Comparison of ENCODE assay signal across 31 cellular contexts in the genomic region with DNA sequence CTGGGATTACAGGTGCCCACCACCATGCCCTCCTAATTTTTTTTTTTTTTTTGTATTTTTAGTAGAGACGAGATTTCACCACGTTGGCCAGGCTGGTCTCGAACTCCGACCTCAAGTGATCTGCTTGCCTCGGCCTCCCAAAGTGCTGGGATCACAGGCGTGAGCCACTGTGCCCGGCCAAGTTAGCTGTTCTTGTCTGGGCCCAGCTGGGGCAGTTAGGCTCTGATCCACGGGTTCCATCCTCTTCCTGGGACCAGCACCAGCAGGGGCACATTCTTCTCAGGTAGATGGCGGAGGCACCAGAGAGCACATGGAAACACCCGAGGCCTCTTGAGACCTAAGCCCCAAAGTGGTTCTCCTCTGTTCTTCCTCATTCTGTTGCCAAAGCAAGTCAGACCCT.
"Had no signal": no experiment of that assay in that cellular context is flagged by ENCODE, and none has a peak within 500 bp of the region (broad histone marks: within the 10 kb centered on the region; RNA-seq: fewer than 3 reads in every experiment).

No MANE protein-coding gene starts in this region.

- ATAC-seq: activated CD4-positive, alpha-beta T cell treated with anti-CD3 and anti-CD28 coated beads for 36 hours; activated CD8-positive, alpha-beta memory T cell treated with anti-CD3 and anti-CD28 coated beads, Interleukin-2, amount 10 ng/mL, durations not matched to agents 7 days and 5 days; activated CD8-positive, alpha-beta T cell treated with anti-CD3 and anti-CD28 coated beads, Interleukin-2, amount 10 ng/mL, durations not matched to agents 7 days and 5 days; activated naive CD8-positive, alpha-beta T cell treated with anti-CD3 and anti-CD28 coated beads, Interleukin-2, amount 50 U/mL, for 24 hours had no signal

- H3K9me3 Mint-ChIP-seq: activated CD4-positive, alpha-beta memory T cell treated with anti-CD3 and anti-CD28 coated beads for 36 hours; activated naive CD4-positive, alpha-beta T cell treated with anti-CD3 and anti-CD28 coated beads for 36 hours; activated naive CD4-positive, alpha-beta T cell treated with anti-CD3 and anti-CD28 coated beads, Interleukin-2, amount 50 U/mL, for 24 hours; activated naive CD8-positive, alpha-beta T cell treated with anti-CD3 and anti-CD28 coated beads for 36 hours; activated naive CD8-positive, alpha-beta T cell treated with anti-CD3 and anti-CD28 coated beads, Interleukin-2, amount 50 U/mL, for 24 hours; activated T-helper 2 cell treated with anti-CD3 and anti-CD28 coated beads, Interferon-gamma antibody, Interleukin-2, Interleukin-4, amounts not matched to agents 10 μg/mL and 5 μg/mL and 100 μg/mL, durations not matched to agents 14 hours and 24 hours and 36 hours had no signal

- H3K36me3 Mint-ChIP-seq: activated CD4-positive, alpha-beta memory T cell treated with anti-CD3 and anti-CD28 coated beads for 36 hours; activated CD8-positive, alpha-beta memory T cell treated with anti-CD3 and anti-CD28 coated beads, Interleukin-2, amount 10 ng/mL, durations not matched to agents 7 days and 5 days; activated naive CD4-positive, alpha-beta T cell treated with anti-CD3 and anti-CD28 coated beads, Interleukin-2, amount 50 U/mL, for 24 hours; activated naive CD8-positive, alpha-beta T cell treated with anti-CD3 and anti-CD28 coated beads for 36 hours had no signal

- FAIRE-seq: bronchial epithelial cell, endometrium, endothelial cell of umbilical vein had no signal

- H3K27ac ChIP-seq: adrenal gland, ascending aorta, brain microvascular endothelial cell, colonic mucosa, epithelial cell of prostate, esophagus squamous epithelium had no signal

- H3K4me1 Mint-ChIP-seq: activated CD4-positive, alpha-beta T cell treated with anti-CD3 and anti-CD28 coated beads for 36 hours; activated CD4-positive, alpha-beta T cell treated with anti-CD3 and anti-CD28 coated beads, Interleukin-2, amount 10 ng/mL, durations not matched to agents 24 days and 14 days; activated CD8-positive, alpha-beta memory T cell treated with anti-CD3 and anti-CD28 coated beads, Interleukin-2, amount 10 ng/mL, durations not matched to agents 7 days and 5 days; activated naive CD4-positive, alpha-beta T cell treated with anti-CD3 and anti-CD28 coated beads, Interleukin-2, amount 50 U/mL, for 24 hours; activated naive CD8-positive, alpha-beta T cell treated with anti-CD3 and anti-CD28 coated beads for 36 hours; activated naive CD8-positive, alpha-beta T cell treated with anti-CD3 and anti-CD28 coated beads, Interleukin-2, amount 50 U/mL, for 24 hours had no signal

- H3K27me3 Mint-ChIP-seq: activated CD4-positive, alpha-beta T cell treated with anti-CD3 and anti-CD28 coated beads, Interleukin-2, amount 10 ng/mL, durations not matched to agents 24 days and 14 days; activated CD8-positive, alpha-beta memory T cell treated with anti-CD3 and anti-CD28 coated beads, Interleukin-2, amount 10 ng/mL, durations not matched to agents 7 days and 5 days; activated naive CD4-positive, alpha-beta T cell treated with anti-CD3 and anti-CD28 coated beads, Interleukin-2, amount 50 U/mL, for 24 hours had no signal

- H3K4me3 Mint-ChIP-seq: activated CD4-positive, alpha-beta memory T cell treated with anti-CD3 and anti-CD28 coated beads for 36 hours; activated CD4-positive, alpha-beta T cell treated with anti-CD3 and anti-CD28 coated beads for 36 hours; activated CD4-positive, alpha-beta T cell treated with anti-CD3 and anti-CD28 coated beads, Interleukin-2, amount 10 ng/mL, durations not matched to agents 24 days and 14 days; activated CD8-positive, alpha-beta memory T cell treated with anti-CD3 and anti-CD28 coated beads, Interleukin-2, amount 10 ng/mL, durations not matched to agents 7 days and 5 days; activated CD8-positive, alpha-beta T cell treated with anti-CD3 and anti-CD28 coated beads, Interleukin-2, amount 10 ng/mL, durations not matched to agents 7 days and 5 days; activated naive CD4-positive, alpha-beta T cell treated with anti-CD3 and anti-CD28 coated beads for 36 hours; activated naive CD4-positive, alpha-beta T cell treated with anti-CD3 and anti-CD28 coated beads, Interleukin-2, amount 50 U/mL, for 24 hours; activated naive CD8-positive, alpha-beta T cell treated with anti-CD3 and anti-CD28 coated beads for 36 hours; activated naive CD8-positive, alpha-beta T cell treated with anti-CD3 and anti-CD28 coated beads, Interleukin-2, amount 50 U/mL, for 24 hours; activated T-helper 1 cell treated with anti-CD3 and anti-CD28 coated beads, Interleukin-12 subunit alpha, Interleukin-12 subunit beta, Interleukin-2, Interleukin-4 antibody, amounts not matched to agents 30 ng/mL and 10 ng/mL and 1 ng/mL, durations not matched to agents 14 hours and 24 hours and 36 hours had no signal

- H3K27me3 ChIP-seq: adrenal gland, ascending aorta, brain microvascular endothelial cell, colonic mucosa had no signal

- H3K36me3 ChIP-seq: adrenal gland, ascending aorta, brain microvascular endothelial cell, colonic mucosa, esophagus squamous epithelium had no signal

- DNase-seq: activated CD4-positive, alpha-beta memory T cell treated with anti-CD3 and anti-CD28 coated beads for 36 hours; activated CD4-positive, alpha-beta T cell treated with anti-CD3 and anti-CD28 coated beads for 36 hours; activated CD4-positive, alpha-beta T cell treated with anti-CD3 and anti-CD28 coated beads, Interleukin-2, amount 10 ng/mL, durations not matched to agents 24 days and 14 days; activated CD4-positive, CD25-positive, alpha-beta regulatory T cell; activated CD4-positive, CD25-positive, alpha-beta regulatory T cell treated with anti-CD3 and anti-CD28 coated beads, Interleukin-2, amount 50 U/mL, for 72 hours; activated CD8-positive, alpha-beta memory T cell treated with anti-CD3 and anti-CD28 coated beads, Interleukin-2, amount 10 ng/mL, durations not matched to agents 7 days and 5 days; activated CD8-positive, alpha-beta memory T cell treated with anti-CD3 and anti-CD28 coated beads, Interleukin-2, amount 50 U/mL, for 4 hours; activated CD8-positive, alpha-beta T cell treated with anti-CD3 and anti-CD28 coated beads, Interleukin-2, amount 10 ng/mL, durations not matched to agents 7 days and 5 days; activated effector memory CD4-positive, alpha-beta T cell treated with anti-CD3 and anti-CD28 coated beads, Interleukin-2, amount 50 U/mL, for 16 hours; activated naive CD4-positive, alpha-beta T cell treated with anti-CD3 and anti-CD28 coated beads for 36 hours; activated naive CD8-positive, alpha-beta T cell treated with anti-CD3 and anti-CD28 coated beads for 36 hours; activated naive CD8-positive, alpha-beta T cell treated with anti-CD3 and anti-CD28 coated beads, Interleukin-2, amount 50 U/mL, for 24 hours; activated T-cell treated with anti-CD3 and anti-CD28 coated beads, Interleukin-2, amount 50 U/mL, for 1 hour; activated T-cell treated with anti-CD3 and anti-CD28 coated beads, Interleukin-2, amount 50 U/mL, for 48 hours; adrenal gland; amygdala; brain microvascular endothelial cell; caudate nucleus; colonic mucosa; effector CD8-positive, alpha-beta T cell; esophagus squamous epithelium; foreskin melanocyte; T-helper 2 cell had no signal

- H3K4me3 ChIP-seq: adrenal gland, ascending aorta, colonic mucosa, esophagus squamous epithelium had no signal

- H3K4me1 ChIP-seq: adrenal gland, ascending aorta, colonic mucosa, esophagus squamous epithelium had no signal

- H3K9me3 ChIP-seq: adrenal gland, ascending aorta, colonic mucosa, esophagus squamous epithelium had no signal

- H3K27ac Mint-ChIP-seq: activated CD4-positive, alpha-beta memory T cell treated with anti-CD3 and anti-CD28 coated beads for 36 hours; activated CD4-positive, alpha-beta T cell treated with anti-CD3 and anti-CD28 coated beads for 36 hours; activated CD4-positive, alpha-beta T cell treated with anti-CD3 and anti-CD28 coated beads, Interleukin-2, amount 10 ng/mL, durations not matched to agents 24 days and 14 days; activated CD8-positive, alpha-beta memory T cell treated with anti-CD3 and anti-CD28 coated beads, Interleukin-2, amount 10 ng/mL, durations not matched to agents 7 days and 5 days; activated CD8-positive, alpha-beta T cell treated with anti-CD3 and anti-CD28 coated beads, Interleukin-2, amount 10 ng/mL, durations not matched to agents 7 days and 5 days; activated naive CD4-positive, alpha-beta T cell treated with anti-CD3 and anti-CD28 coated beads for 36 hours; activated naive CD4-positive, alpha-beta T cell treated with anti-CD3 and anti-CD28 coated beads, Interleukin-2, amount 50 U/mL, for 24 hours; activated naive CD8-positive, alpha-beta T cell treated with anti-CD3 and anti-CD28 coated beads for 36 hours; activated naive CD8-positive, alpha-beta T cell treated with anti-CD3 and anti-CD28 coated beads, Interleukin-2, amount 50 U/mL, for 24 hours; activated T-helper 1 cell treated with anti-CD3 and anti-CD28 coated beads, Interleukin-12 subunit alpha, Interleukin-12 subunit beta, Interleukin-2, Interleukin-4 antibody, amounts not matched to agents 30 ng/mL and 10 ng/mL and 1 ng/mL, durations not matched to agents 14 hours and 24 hours and 36 hours; activated T-helper 2 cell treated with anti-CD3 and anti-CD28 coated beads, Interferon-gamma antibody, Interleukin-2, Interleukin-4, amounts not matched to agents 10 μg/mL and 5 μg/mL and 100 μg/mL, durations not matched to agents 14 hours and 24 hours and 36 hours had no signal
